17 cellular contexts compared by ENCODE assay signal in genomic region chr2:48467637-48468036, GRCh38. TPM values are rescaled to one million over a fixed set of nuclear protein-coding genes. Genes with fewer than 3 reads are reported as not detected.
A peak's percentile ranks its signal among the peaks of the same experiment; 100 is the strongest.
DNase-seq lines count a peak whose midpoint lies in the region; ATAC-seq and TF ChIP-seq lines count a peak whose summit lies in the region.
"Had no signal": no experiment of that assay in that cellular context is flagged by ENCODE, and none has a peak within 500 bp of the region (broad histone marks: within the 10 kb centered on the region; RNA-seq: fewer than 3 reads in every experiment).

No MANE protein-coding gene starts in this region.

- H3K4me1 ChIP-seq in foreskin keratinocyte: peaks cover 4% of the 10 kb centered on the region
- H3K4me1 ChIP-seq in CD8-positive, alpha-beta memory T cell (ENCODE audit: insufficient read depth, low read length): no peaks in the 10 kb centered on the region

- CTCF ChIA-PET in activated CD4-positive, alpha-beta T cell treated with anti-CD3 and anti-CD28 coated beads for 36 hours (lab: Charles Lee): interaction anchor here (1.2 kb wide), 1 partner anchor 18 kb away, joined by 3 read pairs; no protein-coding TSS in a partner anchor
- CTCF ChIA-PET in CD8-positive, alpha-beta memory T cell (lab: Charles Lee): no interaction called here

- peak overlapping the region; percentile 13 for H3K27ac ChIP-seq in caudate nucleus (ENCODE audit: low read depth, low read length)
- H3K27ac ChIP-seq in foreskin keratinocyte: no peak overlapping the region
- no peak overlapping the region for H3K27ac ChIP-seq in CD8-positive, alpha-beta memory T cell (ENCODE audit: low read depth, low read length)
- H3K27ac ChIP-seq: 22Rv1, GM23248 had no signal

- no peaks in the 10 kb centered on the region for H3K27me3 Mint-ChIP-seq in activated CD4-positive, alpha-beta T cell treated with anti-CD3 and anti-CD28 coated beads for 36 hours
- H3K27me3 Mint-ChIP-seq in CD8-positive, alpha-beta memory T cell: no peaks in the 10 kb centered on the region

- H3K27ac Mint-ChIP-seq in activated CD4-positive, alpha-beta T cell treated with anti-CD3 and anti-CD28 coated beads for 36 hours: peak overlapping the region; percentile 9
- no peak overlapping the region for H3K27ac Mint-ChIP-seq in CD8-positive, alpha-beta memory T cell
- H3K27ac Mint-ChIP-seq: CD8-positive, alpha-beta T cell had no signal

- H3K4me3 ChIP-seq in CD8-positive, alpha-beta memory T cell (ENCODE audit: low read length): no peak overlapping the region
- H3K4me3 ChIP-seq: GM23248 had no signal

- no peaks in the 10 kb centered on the region for H3K9me3 Mint-ChIP-seq in activated CD4-positive, alpha-beta T cell treated with anti-CD3 and anti-CD28 coated beads for 36 hours (ENCODE audit: low read depth)
- no peaks in the 10 kb centered on the region for H3K9me3 Mint-ChIP-seq in CD8-positive, alpha-beta memory T cell
- H3K9me3 Mint-ChIP-seq: CD8-positive, alpha-beta T cell had no signal

- no peak for TF ChIP-seq CTCF in foreskin keratinocyte (conservative IDR thresholded peaks at IDR 0.05)

- peaks cover 40% of the 10 kb centered on the region for H3K36me3 ChIP-seq in CD8-positive, alpha-beta memory T cell (ENCODE audit: insufficient read depth, low read length)

- H3K9me3 ChIP-seq in CD8-positive, alpha-beta memory T cell (ENCODE audit: low read length): no peaks in the 10 kb centered on the region
- H3K9me3 ChIP-seq: Caco-2 had no signal

- intact Hi-C loops in activated CD4-positive, alpha-beta T cell treated with anti-CD3 and anti-CD28 coated beads for 36 hours (cut with DNase I, micrococcal nuclease): no loop called here

- H3K27me3 ChIP-seq in foreskin keratinocyte: no peaks in the 10 kb centered on the region
- H3K27me3 ChIP-seq in CD8-positive, alpha-beta memory T cell (ENCODE audit: insufficient read depth, low read length, poor library complexity, severe bottlenecking): no peaks in the 10 kb centered on the region

- POLR2A ChIA-PET in activated CD4-positive, alpha-beta T cell treated with anti-CD3 and anti-CD28 coated beads for 36 hours (lab: Charles Lee): no interaction called here
- POLR2A ChIA-PET in CD8-positive, alpha-beta memory T cell (lab: Charles Lee): no interaction called here

- no peak overlapping the region for H3K4me3 Mint-ChIP-seq in activated CD4-positive, alpha-beta T cell treated with anti-CD3 and anti-CD28 coated beads for 36 hours
- no peak overlapping the region for H3K4me3 Mint-ChIP-seq in CD8-positive, alpha-beta memory T cell
- H3K4me3 Mint-ChIP-seq: CD14-positive monocyte; CD8-positive, alpha-beta T cell had no signal

- no peaks in the 10 kb centered on the region for H3K4me1 Mint-ChIP-seq in activated CD4-positive, alpha-beta T cell treated with anti-CD3 and anti-CD28 coated beads for 36 hours
- H3K4me1 Mint-ChIP-seq in CD8-positive, alpha-beta memory T cell: no peaks in the 10 kb centered on the region
- H3K4me1 Mint-ChIP-seq: CD14-positive monocyte had no signal

- H3K36me3 Mint-ChIP-seq in activated CD4-positive, alpha-beta T cell treated with anti-CD3 and anti-CD28 coated beads for 36 hours (ENCODE audit: low read depth): peaks cover 35% of the 10 kb centered on the region
- H3K36me3 Mint-ChIP-seq in CD8-positive, alpha-beta memory T cell: peaks cover 11 to 59% (median 28%) of the 10 kb centered on the region in 3 donors

- DNase-seq in activated CD4-positive, alpha-beta T cell treated with anti-CD3 and anti-CD28 coated beads for 36 hours: no peak
- no peak for DNase-seq in activated CD4-positive, alpha-beta T cell treated with anti-CD3 and anti-CD28 coated beads for 48 hours
- DNase-seq in RKO (ENCODE audit: low spot score): peak; percentile 46
- DNase-seq in caudate nucleus (lab: John Stamatoyannopoulos, UW): peak in 1 of 61 donors; percentile 8
- DNase-seq in foreskin keratinocyte: no peak
- no peak for DNase-seq in CD8-positive, alpha-beta memory T cell
- DNase-seq in stimulated activated CD4-positive, alpha-beta T cell treated with anti-CD3 and anti-CD28 coated beads, Interleukin-2, amount 100 ng/mL, for 48 hours: no peak
- DNase-seq: Caco-2; CD8-positive, alpha-beta T cell; DND-41; GF-D8; GM23248 had no signal

- peak; percentile 61 for ATAC-seq in activated CD4-positive, alpha-beta T cell treated with anti-CD3 and anti-CD28 coated beads for 36 hours
- ATAC-seq in foreskin keratinocyte: peak; percentile 36
- no peak for ATAC-seq in GM21786 (IDR thresholded peaks at IDR 0.05; ENCODE audit: unreplicated experiment)
- ATAC-seq: CD8-positive, alpha-beta T cell; HCT116; HepG2 had no signal

RNA-seq across cellular contexts. Expression of gene PPP1R21, which starts 27.1 kb away (rescaled TPM):
- total RNA-seq in activated CD4-positive, alpha-beta T cell treated with anti-CD3 and anti-CD28 coated beads for 36 hours: 10 to 100 TPM; 22.1 to 23.3 TPM
- 15.2 and 16.6 TPM in 2 replicates for total RNA-seq in foreskin keratinocyte
- 10.0 and 11.1 TPM in 2 replicates for polyA plus RNA-seq in foreskin keratinocyte
- total RNA-seq in CD8-positive, alpha-beta memory T cell: 10 to 100 TPM; 18.1 to 18.8 TPM
- polyA plus RNA-seq in CD8-positive, alpha-beta memory T cell: 18.2 TPM
